Comparison of ENCODE assay signal across 7 cellular contexts in genomic region chr13:66680031-66680430, GRCh38.
"Had no signal": no experiment of that assay in that cellular context is flagged by ENCODE, and none has a peak within 500 bp of the region (broad histone marks: within the 10 kb centered on the region; RNA-seq: fewer than 3 reads in every experiment).

No MANE protein-coding gene starts in this region.

- ATAC-seq: HepG2, K562 had no signal

- FAIRE-seq: HepG2, HTR-8/SVneo, K562 had no signal

- H3K4me3 ChIP-seq: K562 had no signal

- H3K27ac ChIP-seq: HL-60 had no signal

- DNase-seq: IMR-90, KBM-7, KG1 had no signal
